Comparison of ENCODE assay signal across 29 cellular contexts in the genomic region with DNA sequence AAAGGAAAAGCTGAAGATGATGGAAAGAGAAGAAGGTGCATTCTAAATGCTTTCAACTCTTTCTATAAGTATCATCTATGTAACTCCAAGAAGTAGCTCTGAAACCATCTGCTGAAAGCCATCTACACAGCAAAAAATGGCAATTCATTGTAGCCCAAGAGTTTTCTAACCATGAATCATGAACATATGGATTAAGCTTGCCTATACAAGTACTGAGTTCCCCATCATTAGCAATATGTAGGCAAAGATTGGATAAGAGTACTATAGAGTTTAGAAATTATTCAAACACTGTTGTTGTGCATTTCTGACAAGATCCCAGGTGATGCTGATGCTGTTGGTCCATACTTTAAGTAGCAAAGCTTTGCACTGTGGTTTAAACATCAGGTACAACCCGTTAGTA. TPM values are rescaled to one million over a fixed set of nuclear protein-coding genes. Genes with fewer than 3 reads are reported as not detected.
DNase-seq lines count a peak whose midpoint lies in the region; ATAC-seq, FAIRE-seq and TF ChIP-seq lines count a peak whose summit lies in the region.
"Had no signal": no experiment of that assay in that cellular context is flagged by ENCODE, and none has a peak within 500 bp of the region (broad histone marks: within the 10 kb centered on the region; RNA-seq: fewer than 3 reads in every experiment).

No MANE protein-coding gene starts in this region.

- no peaks in the 10 kb centered on the region for H3K9me3 Mint-ChIP-seq in activated CD4-positive, alpha-beta T cell treated with anti-CD3 and anti-CD28 coated beads, Interleukin-2, amount 10 ng/mL, durations not matched to agents 24 days and 14 days
- no peaks in the 10 kb centered on the region for H3K9me3 Mint-ChIP-seq in stimulated activated memory B cell treated with anti-CD40 and anti-IgM and Interleukin-4, amounts not matched to agents 10 μg/mL and 1 μg/mL and 100 μg/mL, for 72 hours
- H3K9me3 Mint-ChIP-seq: CD4-positive, alpha-beta T cell had no signal

- no peaks in the 10 kb centered on the region; the same call in 1 of the 2 replicates for H3K36me3 ChIP-seq in MM.1S (replicated peaks; ENCODE audit: insufficient read depth, low read length)
- no peaks in the 10 kb centered on the region for H3K36me3 ChIP-seq in bronchial epithelial cell (ENCODE audit: control insufficient read depth, insufficient read depth, low read length)
- H3K36me3 ChIP-seq: cardiac muscle cell, HAP-1, heart right ventricle, pancreas, right atrium auricular region had no signal

- no peak for ATAC-seq in stimulated activated memory B cell treated with anti-CD40 and anti-IgM and Interleukin-4, amounts not matched to agents 10 μg/mL and 1 μg/mL and 100 μg/mL, for 72 hours
- no peak for ATAC-seq in HG03521 (IDR thresholded peaks at IDR 0.05; ENCODE audit: unreplicated experiment)
- ATAC-seq: pancreas had no signal

- intact Hi-C loops in activated CD4-positive, alpha-beta T cell treated with anti-CD3 and anti-CD28 coated beads, Interleukin-2, amount 10 ng/mL, durations not matched to agents 24 days and 14 days (cut with micrococcal nuclease), result no loop called here

- H3K4me3 Mint-ChIP-seq in activated CD4-positive, alpha-beta T cell treated with anti-CD3 and anti-CD28 coated beads, Interleukin-2, amount 10 ng/mL, durations not matched to agents 24 days and 14 days, result no peak overlapping the region
- H3K4me3 Mint-ChIP-seq in stimulated activated memory B cell treated with anti-CD40 and anti-IgM and Interleukin-4, amounts not matched to agents 10 μg/mL and 1 μg/mL and 100 μg/mL, for 72 hours, result no peak overlapping the region
- H3K4me3 Mint-ChIP-seq: CD4-positive, alpha-beta T cell had no signal

- H3K4me3 ChIP-seq in MM.1S (ENCODE audit: low read length), result no peak overlapping the region
- H3K4me3 ChIP-seq in bronchial epithelial cell (ENCODE audit: low read depth, low read length), result no peak overlapping the region
- H3K4me3 ChIP-seq: cardiac muscle cell, coronary artery, HAP-1, heart right ventricle, pancreas, right atrium auricular region, spleen had no signal

- H3K27me3 ChIP-seq in MM.1S (replicated peaks; ENCODE audit: insufficient read depth, low read length) (no peaks in the 10 kb centered on the region), bronchial epithelial cell (ENCODE audit: control insufficient read depth, insufficient read depth, low read length) (no peaks in the 10 kb centered on the region)
- H3K27me3 ChIP-seq: cardiac muscle cell, heart right ventricle, pancreas, right atrium auricular region, spleen had no signal

- peaks cover 29% of the 10 kb centered on the region for H3K4me1 ChIP-seq in MM.1S (ENCODE audit: low read length)
- H3K4me1 ChIP-seq: right atrium auricular region had no signal

- FAIRE-seq in bronchial epithelial cell (lab: Jason Lieb, UNC), result no peak
- FAIRE-seq: pancreas, TTC549 had no signal

- H3K9me3 ChIP-seq in MM.1S (replicated peaks; ENCODE audit: insufficient read depth, low read length), result no peaks in the 10 kb centered on the region
- H3K9me3 ChIP-seq: HAP-1, heart right ventricle, pancreas, right atrium auricular region, spleen had no signal

- no peaks in the 10 kb centered on the region for H3K27me3 Mint-ChIP-seq in activated CD4-positive, alpha-beta T cell treated with anti-CD3 and anti-CD28 coated beads, Interleukin-2, amount 10 ng/mL, durations not matched to agents 24 days and 14 days
- no peaks in the 10 kb centered on the region for H3K27me3 Mint-ChIP-seq in stimulated activated memory B cell treated with anti-CD40 and anti-IgM and Interleukin-4, amounts not matched to agents 10 μg/mL and 1 μg/mL and 100 μg/mL, for 72 hours
- H3K27me3 Mint-ChIP-seq: CD4-positive, alpha-beta T cell had no signal

- peak overlapping the region; percentile 24; the same call in 1 of the 2 replicates for H3K27ac ChIP-seq in MM.1S (ENCODE audit: low read length)
- H3K27ac ChIP-seq: cardiac muscle cell, coronary artery, heart right ventricle, pancreas, right atrium auricular region, spleen had no signal

- H3K36me3 Mint-ChIP-seq in activated CD4-positive, alpha-beta T cell treated with anti-CD3 and anti-CD28 coated beads, Interleukin-2, amount 10 ng/mL, durations not matched to agents 24 days and 14 days (ENCODE audit: low read depth), result peaks cover 26% of the 10 kb centered on the region
- H3K36me3 Mint-ChIP-seq in stimulated activated memory B cell treated with anti-CD40 and anti-IgM and Interleukin-4, amounts not matched to agents 10 μg/mL and 1 μg/mL and 100 μg/mL, for 72 hours, result peaks cover 53% of the 10 kb centered on the region

- H4K20me1 ChIP-seq in MM.1S (ENCODE audit: insufficient read depth, low read length), result peaks cover 8% of the 10 kb centered on the region; the same call in 1 of the 2 replicates

- DNase-seq in activated CD4-positive, alpha-beta T cell treated with anti-CD3 and anti-CD28 coated beads, Interleukin-2, amount 10 ng/mL, durations not matched to agents 24 days and 14 days, result no peak
- no peak for DNase-seq in activated CD4-positive, alpha-beta T cell treated with anti-CD3 and anti-CD28 coated beads, Interleukin-2, amount 50 U/mL, for 1 hour
- DNase-seq in MM.1S (no peak), bronchial epithelial cell (ENCODE audit: low read depth) (peak; percentile 76), NOMO-1 treated with DMSO at 0.1 percent for 48 hours (lab: John Stamatoyannopoulos, UW; ENCODE audit: unreplicated experiment) (no peak), DMS 273 (lab: John Stamatoyannopoulos, UW; ENCODE audit: unreplicated experiment) (no peak)
- DNase-seq: activated CD4-positive, CD25-positive, alpha-beta regulatory T cell treated with anti-CD3 and anti-CD28 coated beads, Interleukin-2, amount 50 U/mL, for 72 hours; activated naive CD4-positive, alpha-beta T cell treated with anti-CD3 and anti-CD28 coated beads, Interleukin-2, amount 50 U/mL, for 16 hours; activated T-cell treated with anti-CD3 and anti-CD28 coated beads, Interleukin-2, amount 50 U/mL, for 48 hours; anterior cingulate cortex; CD4-positive, alpha-beta T cell; DMS 273 treated with DMSO at 0.1 percent for 48 hours; effector memory CD4-positive, alpha-beta T cell; EL; foreskin melanocyte; heart right ventricle; NCI-H2029 treated with DMSO at 0.1 percent for 48 hours; NCI-H226; pancreas; RPMI8226; spleen had no signal

- H3K9ac ChIP-seq in MM.1S (ENCODE audit: low read length), result no peak overlapping the region

- no peak for TF ChIP-seq CTCF in MM.1S (IDR thresholded peaks at IDR 0.05; ENCODE audit: low read length)
- TF ChIP-seq CTCF in bronchial epithelial cell (IDR thresholded peaks at IDR 0.05; ENCODE audit: insufficient read depth, low read length, severe bottlenecking), result no peak

- peaks cover 4% of the 10 kb centered on the region; the same call in 1 of the 2 replicates for H3F3A ChIP-seq in MM.1S (ENCODE audit: insufficient read depth, low read length)

- no peaks in the 10 kb centered on the region for H3K9me2 ChIP-seq in MM.1S (replicated peaks; ENCODE audit: insufficient read depth, low read length)

- H3K79me2 ChIP-seq in MM.1S (ENCODE audit: low read length), result peaks cover 97% of the 10 kb centered on the region

- peaks cover 46% of the 10 kb centered on the region for H3K4me1 Mint-ChIP-seq in activated CD4-positive, alpha-beta T cell treated with anti-CD3 and anti-CD28 coated beads, Interleukin-2, amount 10 ng/mL, durations not matched to agents 24 days and 14 days
- H3K4me1 Mint-ChIP-seq in stimulated activated memory B cell treated with anti-CD40 and anti-IgM and Interleukin-4, amounts not matched to agents 10 μg/mL and 1 μg/mL and 100 μg/mL, for 72 hours, result peaks cover 73% of the 10 kb centered on the region

- H3K27ac Mint-ChIP-seq in activated CD4-positive, alpha-beta T cell treated with anti-CD3 and anti-CD28 coated beads, Interleukin-2, amount 10 ng/mL, durations not matched to agents 24 days and 14 days, result peak overlapping the region; percentile 49
- H3K27ac Mint-ChIP-seq in stimulated activated memory B cell treated with anti-CD40 and anti-IgM and Interleukin-4, amounts not matched to agents 10 μg/mL and 1 μg/mL and 100 μg/mL, for 72 hours, result peak overlapping the region; percentile 54
- H3K27ac Mint-ChIP-seq: CD4-positive, alpha-beta T cell had no signal

- H3K4me2 ChIP-seq in MM.1S (ENCODE audit: low read depth, low read length), result no peak overlapping the region

- H2AFZ ChIP-seq in MM.1S (ENCODE audit: low read length), result no peak overlapping the region

RNA-seq across cellular contexts. Expression of a gene that starts 11.2 kb away (rescaled TPM):
- 28.4 and 29.5 TPM in 2 replicates for total RNA-seq in activated CD4-positive, alpha-beta T cell treated with anti-CD3 and anti-CD28 coated beads, Interleukin-2, amount 10 ng/mL, durations not matched to agents 24 days and 14 days
- total RNA-seq in bronchial epithelial cell, result 31.3 and 58.0 TPM in 2 replicates
- total RNA-seq: A172 had no signal
